Comparison of ENCODE assay signal across 12 cellular contexts in genomic region chr4:142656178-142656577, GRCh38.
A peak's percentile ranks its signal among the peaks of the same experiment; 100 is the strongest.
DNase-seq lines count a peak whose midpoint lies in the region; ATAC-seq lines count a peak whose summit lies in the region.
"Had no signal": no experiment of that assay in that cellular context is flagged by ENCODE, and none has a peak within 500 bp of the region (broad histone marks: within the 10 kb centered on the region; RNA-seq: fewer than 3 reads in every experiment).

No MANE protein-coding gene starts in this region.

- H3K36me3 ChIP-seq in CD4-positive, CD25-positive, alpha-beta regulatory T cell (ENCODE audit: control insufficient read depth, insufficient read depth, low read length) = no peaks in the 10 kb centered on the region
- H3K36me3 ChIP-seq: suprapubic skin had no signal

- peak in 2 of 3 donors; percentile 32 to 47 for DNase-seq in CD4-positive, CD25-positive, alpha-beta regulatory T cell
- peak; percentile 22 for DNase-seq in HS-27A (ENCODE audit: low read depth)
- peak; percentile 12 for DNase-seq in activated naive CD8-positive, alpha-beta T cell treated with anti-CD3 and anti-CD28 coated beads for 36 hours
- peak; percentile 15 for DNase-seq in left kidney (ENCODE audit: low read depth, low spot score)
- no peak for DNase-seq in RPMI8226
- DNase-seq in sciatic nerve (ENCODE audit: low spot score) = no peak
- DNase-seq: dorsolateral prefrontal cortex, NCI-H774 had no signal

- H3K4me1 Mint-ChIP-seq in CD4-positive, CD25-positive, alpha-beta regulatory T cell = no peaks in the 10 kb centered on the region
- no peaks in the 10 kb centered on the region for H3K4me1 Mint-ChIP-seq in activated naive CD8-positive, alpha-beta T cell treated with anti-CD3 and anti-CD28 coated beads for 36 hours
- H3K4me1 Mint-ChIP-seq: T-cell had no signal

- H3K27ac Mint-ChIP-seq in CD4-positive, CD25-positive, alpha-beta regulatory T cell = no peak overlapping the region
- no peak overlapping the region for H3K27ac Mint-ChIP-seq in activated naive CD8-positive, alpha-beta T cell treated with anti-CD3 and anti-CD28 coated beads for 36 hours

- ATAC-seq in CD4-positive, CD25-positive, alpha-beta regulatory T cell (ENCODE audit: low read depth in 2 of 2) = no peak
- ATAC-seq in sciatic nerve = no peak
- ATAC-seq in GM19351 (IDR thresholded peaks at IDR 0.05; ENCODE audit: unreplicated experiment) = no peak
- no peak for ATAC-seq in activated CD4-positive, CD25-positive, alpha-beta regulatory T cell treated with anti-CD3 and anti-CD28 coated beads, Interleukin-2, amount 50 U/mL, for 24 hours
- ATAC-seq: T-cell had no signal

- H3K4me3 Mint-ChIP-seq in CD4-positive, CD25-positive, alpha-beta regulatory T cell = no peak overlapping the region
- H3K4me3 Mint-ChIP-seq in activated naive CD8-positive, alpha-beta T cell treated with anti-CD3 and anti-CD28 coated beads for 36 hours = no peak overlapping the region
- H3K4me3 Mint-ChIP-seq: T-cell had no signal

- H3K4me1 ChIP-seq in CD4-positive, CD25-positive, alpha-beta regulatory T cell (ENCODE audit: control insufficient read depth, insufficient read depth, low read length, poor library complexity, severe bottlenecking) = no peaks in the 10 kb centered on the region
- H3K4me1 ChIP-seq: suprapubic skin had no signal

- peaks cover 67 to 77% of the 10 kb centered on the region in 2 experiments for H3K9me3 ChIP-seq in CD4-positive, CD25-positive, alpha-beta regulatory T cell (ENCODE audit: control insufficient read depth in 2 of 2, low read length in 2 of 2)

- peak overlapping the region; percentile 13 for H3K4me3 ChIP-seq in CD4-positive, CD25-positive, alpha-beta regulatory T cell (ENCODE audit: low read depth, low read length)
- H3K4me3 ChIP-seq: dorsolateral prefrontal cortex, suprapubic skin had no signal

- H3K27me3 ChIP-seq in CD4-positive, CD25-positive, alpha-beta regulatory T cell (ENCODE audit: control insufficient read depth, insufficient read depth, low read length) = no peaks in the 10 kb centered on the region
- H3K27me3 ChIP-seq: dorsolateral prefrontal cortex, suprapubic skin had no signal

- H3K36me3 Mint-ChIP-seq in CD4-positive, CD25-positive, alpha-beta regulatory T cell = peaks cover 13% of the 10 kb centered on the region
- H3K36me3 Mint-ChIP-seq in activated naive CD8-positive, alpha-beta T cell treated with anti-CD3 and anti-CD28 coated beads for 36 hours = peaks cover 35% of the 10 kb centered on the region

- H3K9me3 Mint-ChIP-seq in CD4-positive, CD25-positive, alpha-beta regulatory T cell = peaks cover 0 to 74% (median 11%) of the 10 kb centered on the region in 7 donors
- peaks cover 50% of the 10 kb centered on the region for H3K9me3 Mint-ChIP-seq in activated naive CD8-positive, alpha-beta T cell treated with anti-CD3 and anti-CD28 coated beads for 36 hours

- intact Hi-C loops in sciatic nerve (cut with DNase I) = no loop called here

- H3K27me3 Mint-ChIP-seq in CD4-positive, CD25-positive, alpha-beta regulatory T cell = no peaks in the 10 kb centered on the region
- no peaks in the 10 kb centered on the region for H3K27me3 Mint-ChIP-seq in activated naive CD8-positive, alpha-beta T cell treated with anti-CD3 and anti-CD28 coated beads for 36 hours
- H3K27me3 Mint-ChIP-seq: T-cell had no signal

- no peak overlapping the region for H3K27ac ChIP-seq in CD4-positive, CD25-positive, alpha-beta regulatory T cell (ENCODE audit: insufficient read depth, low read length, poor library complexity, severe bottlenecking)
- H3K27ac ChIP-seq: dorsolateral prefrontal cortex, suprapubic skin had no signal

Comparison
In these comparisons a context has a peak if more than half of its experiments do, and no peak if none do; other contexts are left out.
1. DNase-seq: peak in CD4-positive, CD25-positive, alpha-beta regulatory T cell (2 of 3), HS-27A (single experiment), activated naive CD8-positive, alpha-beta T cell treated with anti-CD3 and anti-CD28 coated beads for 36 hours (single experiment) and left kidney (single experiment); none in RPMI8226 (single experiment) and sciatic nerve (single experiment).